ENCODE assay signal across 19 cellular contexts in the genomic region with DNA sequence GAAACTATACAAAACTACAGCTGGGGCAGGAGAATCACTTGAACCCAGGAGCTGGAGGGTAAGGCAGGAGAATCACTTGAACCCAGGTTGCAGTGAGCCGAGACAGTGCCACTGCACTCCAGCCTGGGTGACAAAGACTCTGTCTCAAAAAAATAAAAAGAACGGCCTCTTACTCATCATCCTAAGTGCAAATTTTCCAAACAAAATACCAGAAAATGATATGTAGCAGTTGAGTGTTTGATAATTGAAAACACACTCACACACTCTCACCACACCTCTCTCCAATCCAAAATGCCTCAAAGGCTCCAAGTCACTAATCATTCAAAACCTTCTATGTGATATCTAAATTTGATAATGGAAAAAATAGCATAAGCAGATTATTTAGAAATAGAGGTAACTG. TPM values are rescaled to one million over a fixed set of nuclear protein-coding genes. Genes with fewer than 3 reads are reported as not detected.
DNase-seq lines count a peak whose midpoint lies in the region; ATAC-seq and FAIRE-seq lines count a peak whose summit lies in the region.
"Had no signal": no experiment of that assay in that cellular context is flagged by ENCODE, and none has a peak within 500 bp of the region (broad histone marks: within the 10 kb centered on the region; RNA-seq: fewer than 3 reads in every experiment).

No MANE protein-coding gene starts in this region.

- H3K27ac ChIP-seq in small intestine (ENCODE audit: low read depth in 1 of 2, low read length in 1 of 2): no peak overlapping the region

- H3K4me1 ChIP-seq in small intestine (ENCODE audit: control insufficient read depth in 2 of 2, insufficient read depth in 1 of 2, low read depth in 1 of 2, low read length in 1 of 2): peaks cover 0 to 4% of the 10 kb centered on the region in 2 donors

- FAIRE-seq in small intestine (lab: Jason Lieb, UNC): no peak
- FAIRE-seq: GM12892, H54, K562 had no signal

- H3K4me3 Mint-ChIP-seq in activated CD4-positive, alpha-beta T cell treated with anti-CD3 and anti-CD28 coated beads for 36 hours: no peak overlapping the region
- no peak overlapping the region for H3K4me3 Mint-ChIP-seq in activated CD4-positive, alpha-beta T cell treated with anti-CD3 and anti-CD28 coated beads, Interleukin-2, amount 10 ng/mL, durations not matched to agents 24 days and 14 days
- H3K4me3 Mint-ChIP-seq in stimulated activated naive CD8-positive, alpha-beta T cell treated with anti-CD3 and anti-CD28 coated beads, Interleukin-15, Interleukin-2, amounts not matched to agents 100 ng/mL and 50 ng/mL, for 24 hours: no peak overlapping the region
- H3K4me3 Mint-ChIP-seq: CD4-positive, alpha-beta T cell had no signal

- H3K9me3 ChIP-seq in small intestine (ENCODE audit: control insufficient read depth, low read depth): no peaks in the 10 kb centered on the region

- CTCF ChIA-PET in activated CD4-positive, alpha-beta T cell treated with anti-CD3 and anti-CD28 coated beads for 36 hours (lab: Charles Lee): interaction anchor here (1.8 to 4.6 kb wide), 3 partner anchors 17 to 237 kb away, joined by 6 to 26 read pairs (median 17); no protein-coding TSS in a partner anchor

- peak overlapping the region; percentile 20 for H3K27ac Mint-ChIP-seq in activated CD4-positive, alpha-beta T cell treated with anti-CD3 and anti-CD28 coated beads for 36 hours
- H3K27ac Mint-ChIP-seq in activated CD4-positive, alpha-beta T cell treated with anti-CD3 and anti-CD28 coated beads, Interleukin-2, amount 10 ng/mL, durations not matched to agents 24 days and 14 days: no peak overlapping the region
- H3K27ac Mint-ChIP-seq in stimulated activated naive CD8-positive, alpha-beta T cell treated with anti-CD3 and anti-CD28 coated beads, Interleukin-15, Interleukin-2, amounts not matched to agents 100 ng/mL and 50 ng/mL, for 24 hours: peak overlapping the region; percentile 42

- no peaks in the 10 kb centered on the region for H3K27me3 Mint-ChIP-seq in activated CD4-positive, alpha-beta T cell treated with anti-CD3 and anti-CD28 coated beads for 36 hours
- no peaks in the 10 kb centered on the region for H3K27me3 Mint-ChIP-seq in activated CD4-positive, alpha-beta T cell treated with anti-CD3 and anti-CD28 coated beads, Interleukin-2, amount 10 ng/mL, durations not matched to agents 24 days and 14 days
- no peaks in the 10 kb centered on the region for H3K27me3 Mint-ChIP-seq in stimulated activated naive CD8-positive, alpha-beta T cell treated with anti-CD3 and anti-CD28 coated beads, Interleukin-15, Interleukin-2, amounts not matched to agents 100 ng/mL and 50 ng/mL, for 24 hours
- H3K27me3 Mint-ChIP-seq: CD4-positive, alpha-beta T cell had no signal

- ATAC-seq in activated CD4-positive, alpha-beta T cell treated with anti-CD3 and anti-CD28 coated beads for 36 hours: no peak
- no peak for ATAC-seq in stimulated activated naive CD8-positive, alpha-beta T cell treated with anti-CD3 and anti-CD28 coated beads, Interleukin-15, Interleukin-2, amounts not matched to agents 100 U/mL and 50 U/mL, for 24 hours

- WGBS in small intestine, 3 donors: 94 to 98% (median 95%) methylated on average over 2 of the region's 2 CpGs

- in situ Hi-C loops in KBM-7 (cut with MboI; ENCODE audit: low pct_unique_long_range_greater_than_20kb, low sequenced_read_pairs): loop anchor here (25.0 kb wide), 1 partner anchor 236 kb away; no protein-coding TSS in a partner anchor

- intact Hi-C loops in activated CD4-positive, alpha-beta T cell treated with anti-CD3 and anti-CD28 coated beads for 36 hours (cut with DNase I, micrococcal nuclease): no loop called here
- intact Hi-C loops in activated CD4-positive, alpha-beta T cell treated with anti-CD3 and anti-CD28 coated beads, Interleukin-2, amount 10 ng/mL, durations not matched to agents 24 days and 14 days (cut with micrococcal nuclease): no loop called here

- DNase-seq in activated CD4-positive, alpha-beta T cell treated with anti-CD3 and anti-CD28 coated beads for 36 hours: no peak
- no peak for DNase-seq in activated CD4-positive, alpha-beta T cell treated with anti-CD3 and anti-CD28 coated beads, Interleukin-2, amount 10 ng/mL, durations not matched to agents 24 days and 14 days
- no peak for DNase-seq in stimulated activated naive CD8-positive, alpha-beta T cell treated with anti-CD3 and anti-CD28 coated beads, Interleukin-15, Interleukin-2, amounts not matched to agents 100 U/mL and 50 U/mL, for 24 hours
- DNase-seq in fibroblast of gingiva (ENCODE audit: low read depth): peak; percentile 12
- DNase-seq in KBM-7: no peak
- DNase-seq in activated CD8-positive, alpha-beta memory T cell treated with anti-CD3 and anti-CD28 coated beads, Interleukin-2, amount 50 U/mL, for 48 hours: no peak
- no peak for DNase-seq in small intestine
- DNase-seq: 8988T; Calu3; CD4-positive, alpha-beta T cell; DMS79; MV-4-11; NCI-H1694 treated with DMSO at 0.1 percent for 48 hours; NCI-H748 treated with DMSO at 0.1 percent for 48 hours; Right ventricle myocardium superior had no signal

- H3K4me1 Mint-ChIP-seq in activated CD4-positive, alpha-beta T cell treated with anti-CD3 and anti-CD28 coated beads for 36 hours: peaks cover 33% of the 10 kb centered on the region
- H3K4me1 Mint-ChIP-seq in activated CD4-positive, alpha-beta T cell treated with anti-CD3 and anti-CD28 coated beads, Interleukin-2, amount 10 ng/mL, durations not matched to agents 24 days and 14 days: peaks cover 14% of the 10 kb centered on the region
- peaks cover 7% of the 10 kb centered on the region for H3K4me1 Mint-ChIP-seq in stimulated activated naive CD8-positive, alpha-beta T cell treated with anti-CD3 and anti-CD28 coated beads, Interleukin-15, Interleukin-2, amounts not matched to agents 100 ng/mL and 50 ng/mL, for 24 hours (ENCODE audit: low read depth)

- H3K9me3 Mint-ChIP-seq in activated CD4-positive, alpha-beta T cell treated with anti-CD3 and anti-CD28 coated beads for 36 hours (ENCODE audit: low read depth): no peaks in the 10 kb centered on the region
- no peaks in the 10 kb centered on the region for H3K9me3 Mint-ChIP-seq in activated CD4-positive, alpha-beta T cell treated with anti-CD3 and anti-CD28 coated beads, Interleukin-2, amount 10 ng/mL, durations not matched to agents 24 days and 14 days
- no peaks in the 10 kb centered on the region for H3K9me3 Mint-ChIP-seq in stimulated activated naive CD8-positive, alpha-beta T cell treated with anti-CD3 and anti-CD28 coated beads, Interleukin-15, Interleukin-2, amounts not matched to agents 100 ng/mL and 50 ng/mL, for 24 hours
- H3K9me3 Mint-ChIP-seq: CD4-positive, alpha-beta T cell had no signal

- no peaks in the 10 kb centered on the region for H3K27me3 ChIP-seq in small intestine (ENCODE audit: control insufficient read depth in 2 of 2, insufficient read depth in 2 of 2, low read length in 2 of 2)

- H3K36me3 ChIP-seq in small intestine (ENCODE audit: control insufficient read depth in 2 of 2, insufficient read depth in 2 of 2, low read length in 2 of 2): peaks cover 8 to 18% of the 10 kb centered on the region in 2 donors

- H3K4me3 ChIP-seq in small intestine (ENCODE audit: low read depth in 1 of 2, low read length in 2 of 2): no peak overlapping the region
- H3K4me3 ChIP-seq: K562 had no signal

- H3K36me3 Mint-ChIP-seq in activated CD4-positive, alpha-beta T cell treated with anti-CD3 and anti-CD28 coated beads for 36 hours (ENCODE audit: low read depth): peaks cover 40% of the 10 kb centered on the region
- peaks cover 53% of the 10 kb centered on the region for H3K36me3 Mint-ChIP-seq in activated CD4-positive, alpha-beta T cell treated with anti-CD3 and anti-CD28 coated beads, Interleukin-2, amount 10 ng/mL, durations not matched to agents 24 days and 14 days (ENCODE audit: low read depth)
- peaks cover 48% of the 10 kb centered on the region for H3K36me3 Mint-ChIP-seq in stimulated activated naive CD8-positive, alpha-beta T cell treated with anti-CD3 and anti-CD28 coated beads, Interleukin-15, Interleukin-2, amounts not matched to agents 100 ng/mL and 50 ng/mL, for 24 hours (ENCODE audit: low read depth)

- POLR2A ChIA-PET in activated CD4-positive, alpha-beta T cell treated with anti-CD3 and anti-CD28 coated beads for 36 hours (lab: Charles Lee): no interaction called here

RNA-seq across cellular contexts. Expression of a gene that starts 59.2 kb away (rescaled TPM):
- total RNA-seq in activated CD4-positive, alpha-beta T cell treated with anti-CD3 and anti-CD28 coated beads for 36 hours: 10 to 100 TPM; 18.5 to 26.0 TPM
- 34.8 and 37.7 TPM in 2 replicates for total RNA-seq in activated CD4-positive, alpha-beta T cell treated with anti-CD3 and anti-CD28 coated beads, Interleukin-2, amount 10 ng/mL, durations not matched to agents 24 days and 14 days
- polyA plus RNA-seq in small intestine: 10 to 100 TPM in 2 of 3 donors, 1 to 10 TPM in 1; 9.5 to 29.1 (median 11.1) TPM
